ENCODE assay signal across 18 cellular contexts in the genomic region with DNA sequence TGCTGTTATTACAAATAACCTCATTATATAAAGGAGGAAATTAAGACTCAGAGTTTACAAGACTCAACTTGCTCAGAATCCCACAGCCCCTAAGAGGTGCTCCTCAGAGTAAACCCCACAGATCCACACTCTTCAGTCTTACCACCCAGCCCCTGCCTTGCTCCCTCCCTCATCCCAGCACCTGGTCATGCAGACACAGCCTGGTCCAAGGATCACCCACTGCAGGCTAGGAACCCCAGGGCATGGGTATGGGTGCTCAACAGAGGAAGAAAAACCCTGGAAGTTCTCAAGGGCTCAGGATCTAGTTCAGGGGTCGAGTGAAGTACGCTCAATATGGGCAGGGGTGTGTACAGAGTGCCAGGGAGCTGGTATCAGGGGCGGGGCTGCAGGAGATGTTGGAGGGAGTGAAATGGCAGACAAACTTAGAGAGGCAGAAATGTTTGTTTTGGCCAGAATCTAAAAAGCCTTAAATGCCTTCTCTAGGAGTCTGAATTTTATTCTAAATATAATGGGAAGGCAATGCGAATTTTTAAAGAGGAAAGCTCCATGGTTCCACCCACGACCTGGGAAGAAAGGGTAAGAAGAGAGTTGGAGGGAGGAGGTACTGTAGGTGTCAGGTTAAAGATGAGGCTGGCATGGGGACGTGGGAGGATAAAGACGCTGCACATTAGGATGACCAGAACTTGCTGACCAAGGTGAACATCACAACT.
"Had no signal": no experiment of that assay in that cellular context is flagged by ENCODE, and none has a peak within 500 bp of the region (broad histone marks: within the 10 kb centered on the region; RNA-seq: fewer than 3 reads in every experiment).

No MANE protein-coding gene starts in this region.

- DNase-seq: activated CD4-positive, alpha-beta T cell treated with anti-CD3 and anti-CD28 coated beads, Interleukin-2, amount 10 ng/mL, durations not matched to agents 24 days and 14 days; activated CD4-positive, CD25-positive, alpha-beta regulatory T cell; activated gamma-delta T cell treated with Interleukin-2 at 50 U/mL for 16 hours; adrenal gland; gastrocnemius medialis; lower lobe of right lung; nephron progenitor cell; nucleus accumbens; posterior cingulate gyrus; spleen; stimulated activated CD4-positive, alpha-beta T cell treated with anti-CD3 and anti-CD28 coated beads, Interleukin-4, amount 100 ng/mL, for 4 hours; T-helper 1 cell; T-helper 9 cell; testis had no signal

- H3K4me3 ChIP-seq: adrenal gland, cardiac muscle cell, gastrocnemius medialis, lower lobe of right lung, spleen, testis had no signal

- H3K4me1 ChIP-seq: testis had no signal

- H3K36me3 ChIP-seq: adrenal gland, cardiac muscle cell, gastrocnemius medialis, lower lobe of right lung, spleen had no signal

- H3K27ac ChIP-seq: adrenal gland, cardiac muscle cell, gastrocnemius medialis, lower lobe of right lung, spleen, testis had no signal

- H3K9me3 ChIP-seq: gastrocnemius medialis, lower lobe of right lung, testis had no signal

- ATAC-seq: activated naive CD4-positive, alpha-beta T cell treated with anti-CD3 and anti-CD28 coated beads, Interleukin-2, amount 50 U/mL, for 72 hours; gastrocnemius medialis; lower lobe of right lung; SK-N-SH treated with all-trans-retinoic acid at 6 μM for 48 hours; stimulated activated memory B cell treated with anti-CD40 and anti-IgM and Interleukin-4, amounts not matched to agents 10 μg/mL and 1 μg/mL and 100 μg/mL, for 72 hours had no signal

- H3K27me3 ChIP-seq: adrenal gland, cardiac muscle cell, gastrocnemius medialis, spleen, testis had no signal
